15 cellular contexts compared by ENCODE assay signal in the genomic region with DNA sequence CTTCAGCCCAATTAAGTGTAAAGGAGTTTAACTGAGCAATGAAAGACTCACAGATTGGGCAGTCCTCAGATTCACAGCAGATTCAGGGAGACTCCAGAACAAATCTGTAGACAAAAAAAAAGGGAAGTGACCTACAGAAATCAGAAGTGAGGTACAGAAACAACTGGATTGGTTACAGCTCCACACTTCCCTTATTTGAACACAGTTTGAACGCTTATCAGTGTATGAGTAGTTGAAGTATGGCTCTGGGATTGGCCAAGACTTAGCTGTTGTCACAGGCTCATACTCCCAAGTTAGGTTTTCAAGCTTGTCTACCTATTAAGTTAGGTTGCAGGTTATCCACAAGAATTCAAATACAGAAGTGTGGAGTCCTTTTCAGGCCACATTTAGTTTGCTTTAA.
DNase-seq lines count a peak whose midpoint lies in the region; ATAC-seq and TF ChIP-seq lines count a peak whose summit lies in the region.
"Had no signal": no experiment of that assay in that cellular context is flagged by ENCODE, and none has a peak within 500 bp of the region (broad histone marks: within the 10 kb centered on the region; RNA-seq: fewer than 3 reads in every experiment).

No MANE protein-coding gene starts in this region.

- DNase-seq in H4 (ENCODE audit: low spot score) (peak; percentile 13), KBM-7 (peak; percentile 64), amniotic epithelial cell (ENCODE audit: low read depth) (peak; percentile 30), T-helper 9 cell (no peak), GM19238 (ENCODE audit: insufficient read length, low spot score) (no peak), NCI-H2227 (lab: John Stamatoyannopoulos, UW; ENCODE audit: unreplicated experiment) (no peak), mesothelial cell of epicardium (ENCODE audit: low spot score in 2 of 2, unreplicated experiment in 2 of 2) (no peak)
- DNase-seq: activated CD4-positive, alpha-beta T cell treated with anti-CD3 and anti-CD28 coated beads for 1 hour; activated naive CD4-positive, alpha-beta T cell treated with Interleukin-2 at 50 U/mL for 16 hours; islet precursor cell; naive thymus-derived CD8-positive, alpha-beta T cell; NCI-H1417 treated with DMSO at 0.1 percent for 48 hours; stimulated activated CD8-positive, alpha-beta memory T cell treated with anti-CD3 and anti-CD28 coated beads, Interleukin-4, amount 100 ng/mL, for 48 hours had no signal

- peak; percentile 45 for ATAC-seq in GM18508 (IDR thresholded peaks at IDR 0.05; ENCODE audit: insufficient read depth, unreplicated experiment)
- ATAC-seq: naive thymus-derived CD8-positive, alpha-beta T cell had no signal

- peaks cover 12% of the 10 kb centered on the region for H3K4me1 Mint-ChIP-seq in mesothelial cell of epicardium
- H3K4me1 Mint-ChIP-seq: central memory CD8-positive, alpha-beta T cell; naive thymus-derived CD8-positive, alpha-beta T cell had no signal

- no peak overlapping the region for H3K4me3 Mint-ChIP-seq in mesothelial cell of epicardium
- H3K4me3 Mint-ChIP-seq: central memory CD8-positive, alpha-beta T cell; naive thymus-derived CD8-positive, alpha-beta T cell had no signal

- no peaks in the 10 kb centered on the region for H3K9me3 Mint-ChIP-seq in mesothelial cell of epicardium
- H3K9me3 Mint-ChIP-seq: central memory CD8-positive, alpha-beta T cell had no signal

- in situ Hi-C loops in KBM-7 (cut with MboI; ENCODE audit: low pct_unique_long_range_greater_than_20kb, low sequenced_read_pairs), result no loop called here

- no peaks in the 10 kb centered on the region for H3K27me3 Mint-ChIP-seq in mesothelial cell of epicardium (ENCODE audit: low read depth)

- no peak overlapping the region for H3K27ac Mint-ChIP-seq in mesothelial cell of epicardium
- H3K27ac Mint-ChIP-seq: naive thymus-derived CD8-positive, alpha-beta T cell had no signal

- TF ChIP-seq CTCF in mesothelial cell of epicardium (IDR thresholded peaks at IDR 0.05; ENCODE audit: unreplicated experiment), result no peak

- H3K36me3 Mint-ChIP-seq in mesothelial cell of epicardium, result no peaks in the 10 kb centered on the region

Comparison
In these comparisons a context has a peak if more than half of its experiments do, and no peak if none do; other contexts are left out.
1. DNase-seq: peak in H4 (single experiment), KBM-7 (single experiment) and amniotic epithelial cell (single experiment); none in T-helper 9 cell (single experiment), GM19238 (single experiment), NCI-H2227 (single experiment) and mesothelial cell of epicardium (0 of 2).